In genomic region chr12:48853228-48853688, GRCh38 we compare ENCODE assay signal across 8 cellular contexts. TPM values are rescaled to one million over a fixed set of nuclear protein-coding genes. Genes with fewer than 3 reads are reported as not detected.
DNase-seq lines count a peak whose midpoint lies in the region; ATAC-seq and TF ChIP-seq lines count a peak whose summit lies in the region.

No MANE protein-coding gene starts in this region.

- H3K9me3 ChIP-seq in RWPE2 (ENCODE audit: severe bottlenecking) = no peaks in the 10 kb centered on the region

- intact Hi-C loops in activated T-helper 2 cell treated with anti-CD3 and anti-CD28 coated beads, Interferon-gamma antibody, Interleukin-2, Interleukin-4, amounts not matched to agents 10 μg/mL and 5 μg/mL and 100 μg/mL, durations not matched to agents 14 hours and 24 hours and 36 hours (cut with micrococcal nuclease) = loop anchor here (1.0 to 10.0 kb wide), 9 partner anchors 12 to 279 kb away; partner anchors contain the start of genes FKBP11, PRKAG1, RND1 and TUBA1B

- H3K27me3 Mint-ChIP-seq in activated T-helper 2 cell treated with anti-CD3 and anti-CD28 coated beads, Interferon-gamma antibody, Interleukin-2, Interleukin-4, amounts not matched to agents 10 μg/mL and 5 μg/mL and 100 μg/mL, durations not matched to agents 14 hours and 24 hours and 36 hours (ENCODE audit: low read depth) = no peaks in the 10 kb centered on the region
- no peaks in the 10 kb centered on the region for H3K27me3 Mint-ChIP-seq in nephron progenitor cell (ENCODE audit: low read depth, poor library complexity)

- H3K4me1 ChIP-seq in RWPE2 (ENCODE audit: insufficient read depth, poor library complexity, severe bottlenecking) = peaks cover 5% of the 10 kb centered on the region

- peak overlapping the region; percentile 94 for H3K27ac Mint-ChIP-seq in activated T-helper 2 cell treated with anti-CD3 and anti-CD28 coated beads, Interferon-gamma antibody, Interleukin-2, Interleukin-4, amounts not matched to agents 10 μg/mL and 5 μg/mL and 100 μg/mL, durations not matched to agents 14 hours and 24 hours and 36 hours
- H3K27ac Mint-ChIP-seq in nephron progenitor cell = peak overlapping the region; percentile 17

- no peak overlapping the region for H3K27ac ChIP-seq in RWPE2 (ENCODE audit: poor library complexity, severe bottlenecking)

- peak overlapping the region; percentile 88 for H3K4me3 Mint-ChIP-seq in activated T-helper 2 cell treated with anti-CD3 and anti-CD28 coated beads, Interferon-gamma antibody, Interleukin-2, Interleukin-4, amounts not matched to agents 10 μg/mL and 5 μg/mL and 100 μg/mL, durations not matched to agents 14 hours and 24 hours and 36 hours (ENCODE audit: low read depth)
- peak overlapping the region; percentile 98 for H3K4me3 Mint-ChIP-seq in nephron progenitor cell

- H3K36me3 Mint-ChIP-seq in activated T-helper 2 cell treated with anti-CD3 and anti-CD28 coated beads, Interferon-gamma antibody, Interleukin-2, Interleukin-4, amounts not matched to agents 10 μg/mL and 5 μg/mL and 100 μg/mL, durations not matched to agents 14 hours and 24 hours and 36 hours (ENCODE audit: low read depth) = peaks cover 24% of the 10 kb centered on the region
- peaks cover 23% of the 10 kb centered on the region for H3K36me3 Mint-ChIP-seq in nephron progenitor cell (ENCODE audit: low read depth)

- H3K4me3 ChIP-seq in RWPE2 (ENCODE audit: severe bottlenecking) (peak overlapping the region; percentile 58), fibroblast of the aortic adventitia (ENCODE audit: low read depth, low read length) (peak overlapping the region; percentile 34)

- H3K9me3 Mint-ChIP-seq in activated T-helper 2 cell treated with anti-CD3 and anti-CD28 coated beads, Interferon-gamma antibody, Interleukin-2, Interleukin-4, amounts not matched to agents 10 μg/mL and 5 μg/mL and 100 μg/mL, durations not matched to agents 14 hours and 24 hours and 36 hours = no peaks in the 10 kb centered on the region
- H3K9me3 Mint-ChIP-seq in nephron progenitor cell = no peaks in the 10 kb centered on the region

- TF ChIP-seq CTCF in RWPE2 (IDR thresholded peaks at IDR 0.05; ENCODE audit: poor library complexity, severe bottlenecking) (peak; percentile 94), fibroblast of the aortic adventitia (IDR thresholded peaks at IDR 0.05; ENCODE audit: insufficient read depth, low read length) (peak; percentile 71), nephron progenitor cell (IDR thresholded peaks at IDR 0.05) (peak; percentile 85)

- peak; percentile 32; the same call in 2 of the 3 replicates for ATAC-seq in RWPE2 (ENCODE audit: low read depth)

- H3K4me1 Mint-ChIP-seq in activated T-helper 2 cell treated with anti-CD3 and anti-CD28 coated beads, Interferon-gamma antibody, Interleukin-2, Interleukin-4, amounts not matched to agents 10 μg/mL and 5 μg/mL and 100 μg/mL, durations not matched to agents 14 hours and 24 hours and 36 hours (ENCODE audit: low read depth) = peaks cover 21% of the 10 kb centered on the region
- H3K4me1 Mint-ChIP-seq in nephron progenitor cell = peaks cover 35% of the 10 kb centered on the region

- DNase-seq in AG20443 (ENCODE audit: low spot score) = peak; percentile 80
- DNase-seq in GM19240 (ENCODE audit: insufficient read length, low spot score) = peak; percentile 75
- DNase-seq in LoVo (ENCODE audit: low spot score) = peak; percentile 91
- DNase-seq in RWPE2 (ENCODE audit: low spot score) = no peak
- peak; percentile 83 for DNase-seq in activated T-helper 2 cell treated with anti-CD3 and anti-CD28 coated beads, Interferon-gamma antibody, Interleukin-2, Interleukin-4, amounts not matched to agents 10 μg/mL and 5 μg/mL and 100 μg/mL, durations not matched to agents 14 hours and 24 hours and 36 hours (ENCODE audit: low spot score)
- peak; percentile 95 for DNase-seq in fibroblast of the aortic adventitia (ENCODE audit: low read depth)
- DNase-seq in nephron progenitor cell = peak; percentile 89
- DNase-seq in stimulated activated naive CD4-positive, alpha-beta T cell treated with Interleukin-2 at 50 U/mL for 16 hours (lab: John Stamatoyannopoulos, UW) = peak; percentile 81

- peaks cover 17% of the 10 kb centered on the region for H3K36me3 ChIP-seq in RWPE2 (ENCODE audit: low read depth)

- no peaks in the 10 kb centered on the region for H3K27me3 ChIP-seq in RWPE2 (ENCODE audit: insufficient read depth, poor library complexity, severe bottlenecking)

RNA-seq across cellular contexts. Expression of gene DDX23, which starts 1.3 kb away (rescaled TPM):
- total RNA-seq in activated T-helper 2 cell treated with anti-CD3 and anti-CD28 coated beads, Interferon-gamma antibody, Interleukin-2, Interleukin-4, amounts not matched to agents 10 μg/mL and 5 μg/mL and 100 μg/mL, durations not matched to agents 14 hours and 24 hours and 36 hours = 114 and 124 TPM in 2 replicates
- total RNA-seq in fibroblast of the aortic adventitia (ENCODE audit: low replicate concordance) = 54.1 and 151 TPM in 2 replicates

RNA-seq across cellular contexts. Expression of gene RND1, which starts 12.4 kb away (rescaled TPM):
- total RNA-seq in activated T-helper 2 cell treated with anti-CD3 and anti-CD28 coated beads, Interferon-gamma antibody, Interleukin-2, Interleukin-4, amounts not matched to agents 10 μg/mL and 5 μg/mL and 100 μg/mL, durations not matched to agents 14 hours and 24 hours and 36 hours = 3.5 and 4.7 TPM in 2 replicates
- total RNA-seq in fibroblast of the aortic adventitia (ENCODE audit: low replicate concordance) = 0.72 TPM in 1 of 2 replicates, not detected in the other

RNA-seq across cellular contexts. Expression of gene CACNB3, which starts 35.0 kb away (rescaled TPM):
- total RNA-seq in activated T-helper 2 cell treated with anti-CD3 and anti-CD28 coated beads, Interferon-gamma antibody, Interleukin-2, Interleukin-4, amounts not matched to agents 10 μg/mL and 5 μg/mL and 100 μg/mL, durations not matched to agents 14 hours and 24 hours and 36 hours = 11.5 and 13.1 TPM in 2 replicates
- 16.1 and 27.7 TPM in 2 replicates for total RNA-seq in fibroblast of the aortic adventitia (ENCODE audit: low replicate concordance)
